13 cellular contexts compared by ENCODE assay signal in the genomic region with DNA sequence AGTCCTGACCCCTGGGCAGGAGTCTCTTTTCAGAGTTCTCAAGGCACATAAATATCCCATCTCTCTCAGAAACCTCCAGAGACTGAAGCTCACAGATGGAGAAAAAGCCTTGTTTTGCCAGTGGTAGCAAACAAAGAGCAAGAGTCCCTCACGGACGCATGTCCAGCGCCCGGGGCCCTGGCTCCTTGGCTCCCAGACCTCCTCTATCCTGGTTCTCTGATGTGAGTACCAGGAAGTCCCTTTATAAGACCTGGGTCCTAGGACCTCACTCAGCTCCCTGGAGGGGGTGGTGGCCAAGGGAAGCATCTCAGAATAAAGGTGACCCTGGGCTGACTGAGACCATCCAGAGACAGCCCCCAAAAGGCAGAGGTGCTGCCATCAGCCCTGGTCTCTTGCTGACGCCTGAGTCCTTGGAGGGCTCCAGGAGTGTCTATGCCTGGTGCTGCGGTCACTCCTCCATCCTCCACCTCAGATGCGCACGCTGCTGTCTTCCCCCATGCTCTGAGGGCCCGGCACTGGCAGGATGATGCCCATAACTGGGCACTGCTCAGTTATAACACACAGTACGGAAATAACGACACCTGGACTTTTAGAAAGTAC.
DNase-seq lines count a peak whose midpoint lies in the region; ATAC-seq and TF ChIP-seq lines count a peak whose summit lies in the region.
"Had no signal": no experiment of that assay in that cellular context is flagged by ENCODE, and none has a peak within 500 bp of the region (broad histone marks: within the 10 kb centered on the region; RNA-seq: fewer than 3 reads in every experiment).

No MANE protein-coding gene starts in this region.

- no peak for TF ChIP-seq CTCF in RWPE1 (conservative IDR thresholded peaks at IDR 0.05; ENCODE audit: low read depth)
- TF ChIP-seq CTCF in spleen (IDR thresholded peaks at IDR 0.05 in 8 of 11, conservative IDR thresholded peaks at IDR 0.05 in 3 of 11): no peak

- peaks cover 0 to 20% (median 1%) of the 10 kb centered on the region in 6 donors for H3K4me1 ChIP-seq in spleen
- H3K4me1 ChIP-seq: BLaER1, HAP-1 had no signal

- no peak for ATAC-seq in left ventricle myocardium superior

- DNase-seq in cardiac septum (ENCODE audit: low spot score) (peak; percentile 67), left ventricle myocardium superior (no peak), RWPE1 (ENCODE audit: low spot score) (no peak), mesenteric fat pad (ENCODE audit: low spot score) (peak; percentile 64), spleen (peak; percentile 59), NCI-H187 treated with DMSO at 0.1 percent for 48 hours (lab: John Stamatoyannopoulos, UW) (no peak), SW 1271 (lab: John Stamatoyannopoulos, UW) (no peak)
- no peak for DNase-seq in stimulated activated CD8-positive, alpha-beta memory T cell treated with anti-CD3 and anti-CD28 coated beads, Interleukin-4, amount 100 ng/mL, for 48 hours
- DNase-seq: AML-193; CD8-positive, alpha-beta memory T cell had no signal

- H3K4me3 ChIP-seq in spleen: no peak overlapping the region
- H3K4me3 ChIP-seq: BLaER1, HAP-1 had no signal

- H3K27ac ChIP-seq in RWPE1 (peak overlapping the region; percentile 94), spleen (no peak overlapping the region)
- H3K27ac ChIP-seq: 22Rv1, BLaER1 had no signal

- no peaks in the 10 kb centered on the region for H3K27me3 ChIP-seq in spleen (replicated peaks in 1 of 7)
- H3K27me3 ChIP-seq: BLaER1 had no signal

- CTCF ChIA-PET in RWPE1 (lab: Yijun Ruan, JAX): interaction anchor here (0.7 to 1.8 kb wide), 3 partner anchors 94 to 957 kb away, joined by 3 to 6 read pairs (median 4); no protein-coding TSS in a partner anchor

- no peak for TF ChIP-seq POLR2A in spleen (IDR thresholded peaks at IDR 0.05)

- H3K36me3 ChIP-seq in spleen: peaks cover 0 to 67% (median 2%) of the 10 kb centered on the region in 6 donors
- H3K36me3 ChIP-seq: HAP-1 had no signal

- no peaks in the 10 kb centered on the region for H3K9me3 ChIP-seq in spleen
- H3K9me3 ChIP-seq: HAP-1 had no signal

- POLR2A ChIA-PET in RWPE1 (lab: Yijun Ruan, JAX; ENCODE audit: low non-redundant PET): no interaction called here

- WGBS in spleen, 5 donors: 94 to 100% (median 96%) methylated on average over 8 to 11 of the region's 11 CpGs

- intact Hi-C loops in cardiac septum (cut with DNase I): no loop called here
- intact Hi-C loops in left ventricle myocardium superior (cut with micrococcal nuclease): no loop called here
- intact Hi-C loops in spleen (cut with DNase I; ENCODE audit: low total_unique reads): no loop called here

Comparison
In these comparisons a context has a peak if more than half of its experiments do, and no peak if none do; other contexts are left out.
1. DNase-seq: peak in cardiac septum (single experiment), mesenteric fat pad (single experiment) and spleen (single experiment); none in left ventricle myocardium superior (single experiment), RWPE1 (single experiment), NCI-H187 treated with DMSO at 0.1 percent for 48 hours (single experiment), SW 1271 (0 of 2) and stimulated activated CD8-positive, alpha-beta memory T cell treated with anti-CD3 and anti-CD28 coated beads, Interleukin-4, amount 100 ng/mL, for 48 hours (single experiment).